In genomic region chr12:118055865-118056773, GRCh38 we compare ENCODE assay signal across 9 cellular contexts. TPM values are rescaled to one million over a fixed set of nuclear protein-coding genes. Genes with fewer than 3 reads are reported as not detected.
A peak's percentile ranks its signal among the peaks of the same experiment; 100 is the strongest.
DNase-seq lines count a peak whose midpoint lies in the region; ATAC-seq and TF ChIP-seq lines count a peak whose summit lies in the region.
"Had no signal": no experiment of that assay in that cellular context is flagged by ENCODE, and none has a peak within 500 bp of the region (broad histone marks: within the 10 kb centered on the region; RNA-seq: fewer than 3 reads in every experiment).

No MANE protein-coding gene starts in this region.

- no peak for DNase-seq in natural killer cell treated with Interleukin-12 subunit alpha and Interleukin-12 subunit beta and Interleukin-15 and Interleukin-18, amount 100 ng/mL, for 72 hours (ENCODE audit: low spot score)
- DNase-seq in natural killer cell (no peak), SHP77 treated with DMSO at 0.1 percent for 48 hours (lab: John Stamatoyannopoulos, UW) (peak; percentile 57), SIG-M5 (lab: John Stamatoyannopoulos, UW) (no peak), hypothalamus (lab: John Stamatoyannopoulos, UW) (no peak)
- DNase-seq: NCI-H526 treated with DMSO at 0.1 percent for 48 hours had no signal

- no peak overlapping the region for H3K27ac ChIP-seq in iPS-20b (ENCODE audit: low read length)
- peak overlapping the region; percentile 54 for H3K27ac ChIP-seq in urinary bladder (ENCODE audit: low read depth)

- intact Hi-C loops in natural killer cell (cut with micrococcal nuclease), result no loop called here

- WGBS in urinary bladder, result 63% methylated on average over 13 of the region's 13 CpGs

- H3K9me3 ChIP-seq in iPS-20b (ENCODE audit: insufficient read depth, low read depth, low read length), result no peaks in the 10 kb centered on the region

- H3K27ac Mint-ChIP-seq in natural killer cell treated with Interleukin-12 subunit alpha and Interleukin-12 subunit beta and Interleukin-15 and Interleukin-18, amount 100 ng/mL, for 72 hours, result peak overlapping the region; percentile 6 to 8
- no peak overlapping the region for H3K27ac Mint-ChIP-seq in natural killer cell

- no peak for ATAC-seq in natural killer cell treated with Interleukin-12 subunit alpha and Interleukin-12 subunit beta and Interleukin-15 and Interleukin-18, amount 100 ng/mL, for 72 hours
- ATAC-seq in natural killer cell (no peak), HG03439 (IDR thresholded peaks at IDR 0.05; ENCODE audit: unreplicated experiment) (no peak)

- H3K36me3 ChIP-seq in iPS-20b (ENCODE audit: insufficient read depth, low read depth, low read length), result peaks cover 20% of the 10 kb centered on the region
- H3K36me3 ChIP-seq in urinary bladder (ENCODE audit: insufficient read depth), result no peaks in the 10 kb centered on the region

- H3K4me1 Mint-ChIP-seq in natural killer cell treated with Interleukin-12 subunit alpha and Interleukin-12 subunit beta and Interleukin-15 and Interleukin-18, amount 100 ng/mL, for 72 hours (ENCODE audit: low read depth in 2 of 2), result peaks cover 37 to 52% of the 10 kb centered on the region in 2 donors
- peaks cover 31 to 39% of the 10 kb centered on the region in 2 donors for H3K4me1 Mint-ChIP-seq in natural killer cell

- H3K4me3 ChIP-seq in iPS-20b (ENCODE audit: low read length) (no peak overlapping the region), urinary bladder (ENCODE audit: low read depth, low read length) (no peak overlapping the region)

- TF ChIP-seq CTCF in natural killer cell (IDR thresholded peaks at IDR 0.05), result no peak

- no peaks in the 10 kb centered on the region for H3K27me3 Mint-ChIP-seq in natural killer cell treated with Interleukin-12 subunit alpha and Interleukin-12 subunit beta and Interleukin-15 and Interleukin-18, amount 100 ng/mL, for 72 hours
- H3K27me3 Mint-ChIP-seq in natural killer cell (ENCODE audit: low read depth in 2 of 2), result no peaks in the 10 kb centered on the region

- no peaks in the 10 kb centered on the region for H3K9me3 Mint-ChIP-seq in natural killer cell treated with Interleukin-12 subunit alpha and Interleukin-12 subunit beta and Interleukin-15 and Interleukin-18, amount 100 ng/mL, for 72 hours
- no peaks in the 10 kb centered on the region for H3K9me3 Mint-ChIP-seq in natural killer cell

- peak overlapping the region; percentile 37; the same call in 1 of the 2 replicates for H3K9ac ChIP-seq in iPS-20b (ENCODE audit: low read depth, low read length)

- H3K36me3 Mint-ChIP-seq in natural killer cell treated with Interleukin-12 subunit alpha and Interleukin-12 subunit beta and Interleukin-15 and Interleukin-18, amount 100 ng/mL, for 72 hours, result peaks cover 10% of the 10 kb centered on the region
- peaks cover 4% of the 10 kb centered on the region for H3K36me3 Mint-ChIP-seq in natural killer cell

- H3K4me3 Mint-ChIP-seq in natural killer cell treated with Interleukin-12 subunit alpha and Interleukin-12 subunit beta and Interleukin-15 and Interleukin-18, amount 100 ng/mL, for 72 hours, result no peak overlapping the region
- H3K4me3 Mint-ChIP-seq in natural killer cell, result no peak overlapping the region

- H3K27me3 ChIP-seq in iPS-20b (ENCODE audit: insufficient read depth, low read length), result no peaks in the 10 kb centered on the region

- H3K4me1 ChIP-seq in iPS-20b (ENCODE audit: insufficient read depth, low read length) (peaks cover 15% of the 10 kb centered on the region), urinary bladder (ENCODE audit: insufficient read depth) (peaks cover 3% of the 10 kb centered on the region)

RNA-seq across cellular contexts. Expression of gene WSB2, which starts 4.9 kb away (rescaled TPM):
- 10 to 100 TPM; 52.3 to 62.0 TPM for total RNA-seq in natural killer cell treated with Interleukin-12 subunit alpha and Interleukin-12 subunit beta and Interleukin-15 and Interleukin-18, amount 100 ng/mL, for 72 hours
- 10 to 100 TPM; 25.5 to 29.5 (median 28.8) TPM for total RNA-seq in natural killer cell
- total RNA-seq in urinary bladder, result 61.3 TPM
- polyA plus RNA-seq in urinary bladder, result 44.5 TPM

RNA-seq across cellular contexts. Expression of gene RFC5, which starts 39.6 kb away (rescaled TPM):
- 10 to 100 TPM; 34.8 to 62.4 TPM for total RNA-seq in natural killer cell treated with Interleukin-12 subunit alpha and Interleukin-12 subunit beta and Interleukin-15 and Interleukin-18, amount 100 ng/mL, for 72 hours
- total RNA-seq in natural killer cell, result 10 to 100 TPM; 11.9 to 19.6 (median 15.8) TPM
- total RNA-seq in urinary bladder, result 23.3 TPM
- 12.9 TPM for polyA plus RNA-seq in urinary bladder

RNA-seq across cellular contexts. Expression of gene VSIG10, which starts 47.7 kb away (rescaled TPM):
- 1 to 10 TPM; 2.6 to 7.3 TPM for total RNA-seq in natural killer cell treated with Interleukin-12 subunit alpha and Interleukin-12 subunit beta and Interleukin-15 and Interleukin-18, amount 100 ng/mL, for 72 hours
- total RNA-seq in natural killer cell, result 1 to 10 TPM in 1 of 3 donors, under 1 TPM in 2; 0.56 to 2.2 (median 0.75) TPM
- total RNA-seq in urinary bladder, result 25.6 TPM
- 17.8 TPM for polyA plus RNA-seq in urinary bladder

Comparison
In these comparisons a context has a peak if more than half of its experiments do, and no peak if none do; other contexts are left out.
1. H3K27ac Mint-ChIP-seq: peak in natural killer cell treated with Interleukin-12 subunit alpha and Interleukin-12 subunit beta and Interleukin-15 and Interleukin-18, amount 100 ng/mL, for 72 hours (2 of 2); none in natural killer cell (0 of 2).